Comparison of ENCODE assay signal across 8 cellular contexts in the genomic region with DNA sequence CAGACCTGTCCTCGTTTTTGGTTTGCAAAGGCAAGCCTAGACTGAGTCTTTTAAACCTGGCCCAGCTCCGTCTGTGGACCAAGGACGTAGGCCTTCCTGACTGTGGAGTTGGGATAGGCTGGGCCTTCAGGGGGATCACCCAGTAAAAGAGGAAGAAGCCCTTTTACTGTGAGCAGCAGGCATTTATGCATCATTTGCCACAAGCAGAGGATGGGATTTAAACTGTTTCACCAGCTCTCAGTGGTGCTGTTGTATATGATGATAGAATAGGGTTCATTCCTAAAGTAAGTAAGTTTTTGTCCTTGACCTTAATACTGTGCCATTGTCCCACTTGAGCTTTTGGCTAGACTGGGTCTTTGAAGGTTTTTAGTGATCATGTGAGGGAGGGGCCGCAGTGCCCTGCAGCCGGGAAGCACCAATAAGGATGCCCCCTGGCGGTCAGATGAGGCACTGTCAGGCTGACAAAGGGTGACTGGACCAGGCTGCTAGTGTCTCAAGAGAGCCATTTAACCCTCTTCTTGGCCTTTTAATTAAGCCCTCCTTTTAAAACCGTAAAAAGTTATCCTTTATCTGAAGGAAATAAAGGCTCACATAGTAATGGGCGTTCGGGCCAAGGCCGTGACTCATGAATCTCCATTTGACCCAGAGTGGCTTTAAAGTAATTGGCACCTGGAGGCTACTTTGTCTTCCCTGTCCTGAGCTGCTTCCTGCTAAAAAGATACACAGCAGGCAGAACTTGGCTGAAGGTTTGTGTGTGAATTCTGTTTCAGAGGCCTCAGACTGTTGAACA.
A peak's percentile ranks its signal among the peaks of the same experiment; 100 is the strongest.
DNase-seq lines count a peak whose midpoint lies in the region; ATAC-seq and TF ChIP-seq lines count a peak whose summit lies in the region.

No MANE protein-coding gene starts in this region.

- peak overlapping the region; percentile 24; the same call in 1 of the 2 replicates for H3K27ac ChIP-seq in 22Rv1

- in situ Hi-C loops in GM13977 (cut with MboI; ENCODE audit: low pct_unique_long_range_greater_than_20kb, low sequenced_read_pairs, unreplicated experiment), result no loop called here

- TF ChIP-seq CTCF in 22Rv1 (IDR thresholded peaks at IDR 0.05) (peak; percentile 100), GM13977 (IDR thresholded peaks at IDR 0.05; ENCODE audit: extremely low read depth, insufficient read depth, missing control alignments) (peak; percentile 95)

- peak; percentile 77 for DNase-seq in GM13977 (ENCODE audit: low spot score)
- DNase-seq in MV-4-11 (lab: John Stamatoyannopoulos, UW), result peak; percentile 50
- DNase-seq in activated CD4-positive, CD25-positive, alpha-beta regulatory T cell (lab: John Stamatoyannopoulos, UW), result peak; percentile 14 to 22 (median 16)
- DNase-seq in central memory CD4-positive, alpha-beta T cell, result peak; percentile 57
- peak; percentile 42 to 58 for DNase-seq in left colon
- DNase-seq in stimulated activated CD4-positive, alpha-beta T cell treated with anti-CD3 and anti-CD28 coated beads, Interleukin-2, amount 100 ng/mL, for 4 hours (ENCODE audit: low read depth), result peak; percentile 26

- peak; percentile 67 for ATAC-seq in left colon
- no peak for ATAC-seq in HG02610 (IDR thresholded peaks at IDR 0.05; ENCODE audit: unreplicated experiment)

- intact Hi-C loops in left colon (cut with DNase I, micrococcal nuclease), result no loop called here

Comparison
In these comparisons a context has a peak if more than half of its experiments do, and no peak if none do; other contexts are left out.
1. DNase-seq: peak in every context shown above with its lines; median percentile 77 in GM13977; 57 in central memory CD4-positive, alpha-beta T cell; 50 in MV-4-11; 50 in left colon; 26 in stimulated activated CD4-positive, alpha-beta T cell treated with anti-CD3 and anti-CD28 coated beads, Interleukin-2, amount 100 ng/mL, for 4 hours; 16 in activated CD4-positive, CD25-positive, alpha-beta regulatory T cell.